In genomic region chr2:230203110-230203676, GRCh38 we compare ENCODE assay signal across 12 cellular contexts. TPM values are rescaled to one million over a fixed set of nuclear protein-coding genes. Genes with fewer than 3 reads are reported as not detected.
A peak's percentile ranks its signal among the peaks of the same experiment; 100 is the strongest.
DNase-seq lines count a peak whose midpoint lies in the region; ATAC-seq and TF ChIP-seq lines count a peak whose summit lies in the region.
"Had no signal": no experiment of that assay in that cellular context is flagged by ENCODE, and none has a peak within 500 bp of the region (broad histone marks: within the 10 kb centered on the region; RNA-seq: fewer than 3 reads in every experiment).

No MANE protein-coding gene starts in this region.

- no peaks in the 10 kb centered on the region for H3F3A ChIP-seq in OCI-LY1 (ENCODE audit: insufficient read depth, low read length)

- no peaks in the 10 kb centered on the region for H4K20me1 ChIP-seq in OCI-LY1 (ENCODE audit: insufficient read depth, low read length)

- H3K4me1 ChIP-seq in left ventricle myocardium inferior (no peaks in the 10 kb centered on the region), right atrium auricular region (no peaks in the 10 kb centered on the region), OCI-LY1 (ENCODE audit: insufficient read depth, low read length, severe bottlenecking) (peaks cover 45% of the 10 kb centered on the region), transverse colon (no peaks in the 10 kb centered on the region)

- H3K79me2 ChIP-seq in OCI-LY1 (ENCODE audit: insufficient read depth, low read length): peaks cover 12% of the 10 kb centered on the region

- TF ChIP-seq CTCF in left ventricle myocardium inferior (IDR thresholded peaks at IDR 0.05; ENCODE audit: borderline replicate concordance) (no peak), right atrium auricular region (IDR thresholded peaks at IDR 0.05) (no peak), OCI-LY1 (IDR thresholded peaks at IDR 0.05; ENCODE audit: low read length) (no peak), transverse colon (IDR thresholded peaks at IDR 0.05) (no peak)

- in situ Hi-C loops in transverse colon (cut with MboI; ENCODE audit: low pct_ligation_motif_present in 1 of 4, low pct_unique_long_range_greater_than_20kb in 1 of 4, low sequenced_read_pairs in 3 of 4): loop anchor here in 2 of 4 donors (25.0 kb wide), 1 partner anchor 409 kb away; no protein-coding TSS in a partner anchor

- no peak for TF ChIP-seq EP300 in transverse colon (IDR thresholded peaks at IDR 0.05; ENCODE audit: low read depth)

- peaks cover 2% of the 10 kb centered on the region for H3K9me3 ChIP-seq in left ventricle myocardium inferior (replicated peaks)
- H3K9me3 ChIP-seq in right atrium auricular region: no peaks in the 10 kb centered on the region
- no peaks in the 10 kb centered on the region for H3K9me3 ChIP-seq in OCI-LY1 (ENCODE audit: low read length)
- H3K9me3 ChIP-seq in transverse colon: no peaks in the 10 kb centered on the region

- intact Hi-C loops in left ventricle myocardium inferior (cut with micrococcal nuclease) (no loop called here), transverse colon (cut with DNase I; ENCODE audit: low total_unique reads) (no loop called here)

- no peak for TF ChIP-seq POLR2A in transverse colon (IDR thresholded peaks at IDR 0.05)

- H3K4me3 ChIP-seq in left ventricle myocardium inferior: no peak overlapping the region
- no peak overlapping the region for H3K4me3 ChIP-seq in right atrium auricular region
- H3K4me3 ChIP-seq in OCI-LY1 (ENCODE audit: low read depth, low read length, poor library complexity, severe bottlenecking): peak overlapping the region; percentile 71
- H3K4me3 ChIP-seq in transverse colon: no peak overlapping the region

- H3K9ac ChIP-seq in OCI-LY1 (ENCODE audit: low read length): peak overlapping the region; percentile 80

- no peak overlapping the region for H2AFZ ChIP-seq in OCI-LY1 (ENCODE audit: low read length)

- DNase-seq in left ventricle myocardium inferior: peak; percentile 22
- DNase-seq in right atrium auricular region (ENCODE audit: low spot score): no peak
- DNase-seq in transverse colon: peak; percentile 33
- DNase-seq in NCI-H2196 (lab: John Stamatoyannopoulos, UW; ENCODE audit: unreplicated experiment): no peak
- DNase-seq in activated CD4-positive, alpha-beta T cell treated with anti-CD3 and anti-CD28 coated beads for 48 hours: no peak
- DNase-seq: C1 segment of cervical spinal cord, cerebellar nuclear complex, NCI-H187 treated with DMSO at 0.1 percent for 48 hours, occipital lobe had no signal

- no peaks in the 10 kb centered on the region for H3K9me2 ChIP-seq in OCI-LY1 (ENCODE audit: low read depth, low read length)

- peak overlapping the region; percentile 96 for H3K4me2 ChIP-seq in OCI-LY1 (ENCODE audit: low read length)

- H3K36me3 ChIP-seq in left ventricle myocardium inferior: peaks cover 91% of the 10 kb centered on the region
- peaks cover 64% of the 10 kb centered on the region for H3K36me3 ChIP-seq in right atrium auricular region
- H3K36me3 ChIP-seq in OCI-LY1 (ENCODE audit: insufficient read depth, low read length): peaks cover 75% of the 10 kb centered on the region
- peaks cover 0 to 71% (median 17%) of the 10 kb centered on the region in 4 donors for H3K36me3 ChIP-seq in transverse colon

- WGBS in transverse colon (ENCODE audit: low coverage in 1 of 2), 2 donors: 88 to 92% methylated on average over 10 to 15 of the region's 15 CpGs

- peak overlapping the region; percentile 61 for H3K27ac ChIP-seq in left ventricle myocardium inferior (replicated peaks)
- no peak overlapping the region for H3K27ac ChIP-seq in right atrium auricular region
- peak overlapping the region; percentile 94 for H3K27ac ChIP-seq in OCI-LY1 (ENCODE audit: low read depth, low read length, poor library complexity, severe bottlenecking)
- H3K27ac ChIP-seq in transverse colon: no peak overlapping the region

- H3K27me3 ChIP-seq in left ventricle myocardium inferior (ENCODE audit: low read depth) (no peaks in the 10 kb centered on the region), right atrium auricular region (no peaks in the 10 kb centered on the region), OCI-LY1 (ENCODE audit: insufficient read depth, low read length) (no peaks in the 10 kb centered on the region), transverse colon (no peaks in the 10 kb centered on the region)

- ATAC-seq in HG02763 (IDR thresholded peaks at IDR 0.05; ENCODE audit: unreplicated experiment) (peak; percentile 56), HG02970 (IDR thresholded peaks at IDR 0.05; ENCODE audit: low FRiP score, unreplicated experiment) (no peak)

RNA-seq across cellular contexts. Expression of gene SP110, which starts 16.6 kb away (rescaled TPM):
- total RNA-seq in left ventricle myocardium inferior (10.5 TPM), right atrium auricular region (10 to 100 TPM in 1 of 2 donors, 1 to 10 TPM in 1; 7.5 to 10.3 TPM), transverse colon (10 to 100 TPM; 15.0 to 38.4 (median 29.5) TPM)

RNA-seq across cellular contexts. Expression of gene SP140, which starts 22.3 kb away (rescaled TPM):
- total RNA-seq in left ventricle myocardium inferior: 1.3 TPM
- under 1 TPM; 0.26 to 0.55 TPM for total RNA-seq in right atrium auricular region
- total RNA-seq in transverse colon: 10 to 100 TPM in 1 of 4 donors, 1 to 10 TPM in 3; 2.6 to 12.7 (median 7.3) TPM

Comparison
In these comparisons a context has a peak if more than half of its experiments do, and no peak if none do; other contexts are left out.
1. DNase-seq: peak in left ventricle myocardium inferior (single experiment) and transverse colon (single experiment); none in right atrium auricular region (single experiment), NCI-H2196 (single experiment) and activated CD4-positive, alpha-beta T cell treated with anti-CD3 and anti-CD28 coated beads for 48 hours (single experiment).
2. H3K27ac ChIP-seq: peak in left ventricle myocardium inferior (single experiment) and OCI-LY1 (single experiment); none in right atrium auricular region (0 of 2) and transverse colon (0 of 4).